In genomic region chr19:30156646-30157045, GRCh38 we compare ENCODE assay signal across 6 cellular contexts.
"Had no signal": no experiment of that assay in that cellular context is flagged by ENCODE, and none has a peak within 500 bp of the region (broad histone marks: within the 10 kb centered on the region; RNA-seq: fewer than 3 reads in every experiment).

No MANE protein-coding gene starts in this region.

- H3K36me3 ChIP-seq: HAP-1 had no signal

- DNase-seq: H7, IMR-90 had no signal

- H3K4me3 ChIP-seq: GM23338, HAP-1, K562 had no signal

- H2AFZ ChIP-seq: GM23338 had no signal

- H3K4me1 ChIP-seq: HAP-1 had no signal

- H3K4me2 ChIP-seq: GM23338 had no signal

- ATAC-seq: GM23338, K562 had no signal

- FAIRE-seq: HTR-8/SVneo, K562 had no signal

- H3K9me3 ChIP-seq: HAP-1 had no signal
